1 cellular context compared by ENCODE assay signal in the genomic region with DNA sequence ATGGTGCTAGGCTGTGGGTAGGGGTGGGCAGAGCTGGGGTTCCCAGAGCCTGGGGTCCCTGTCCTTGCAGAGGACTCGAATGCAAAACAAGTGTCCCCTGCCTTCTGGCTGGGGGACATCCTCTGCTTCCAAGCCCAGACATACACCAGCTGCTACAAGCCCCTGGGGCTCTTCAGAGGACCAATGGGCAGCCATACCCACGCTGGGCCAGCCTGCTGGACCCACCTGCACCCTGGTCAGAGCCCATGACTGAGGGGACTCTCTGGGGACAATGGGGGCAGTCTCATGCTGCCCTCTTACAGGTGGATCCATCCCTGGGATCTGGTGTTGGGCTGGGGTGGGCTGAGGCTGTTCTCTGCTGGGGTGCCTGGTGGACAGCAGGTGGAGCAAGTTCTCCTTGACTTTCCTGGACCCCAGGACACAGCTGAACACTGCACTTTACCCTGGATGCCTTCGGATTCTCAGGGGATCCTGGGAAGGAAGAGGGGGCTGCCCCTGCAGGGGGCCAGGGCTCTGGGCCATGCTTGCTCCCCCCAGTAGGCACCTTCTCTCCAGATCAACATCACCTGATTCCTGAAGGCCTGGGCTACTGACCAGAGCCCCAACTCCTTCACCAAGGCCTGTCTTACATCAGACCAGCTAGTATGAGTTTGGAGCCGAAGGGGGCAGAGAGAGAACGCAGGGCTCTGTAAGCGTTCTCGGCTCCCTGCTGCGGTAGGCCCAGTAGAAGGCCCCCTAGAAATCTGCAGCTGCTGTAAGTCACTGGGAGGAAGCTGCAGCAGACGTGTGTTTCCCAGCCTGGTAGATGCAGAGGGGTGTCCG.
TF ChIP-seq lines count a peak whose summit lies in the region.

No MANE protein-coding gene starts in this region.

TF ChIP-seq in HCT116, 20 proteins besides CTCF, POLR2A, EP300 and RAD21:
- TF ChIP-seq, protein P1, sequence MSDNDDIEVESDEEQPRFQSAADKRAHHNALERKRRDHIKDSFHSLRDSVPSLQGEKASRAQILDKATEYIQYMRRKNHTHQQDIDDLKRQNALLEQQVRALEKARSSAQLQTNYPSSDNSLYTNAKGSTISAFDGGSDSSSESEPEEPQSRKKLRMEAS (IDR thresholded peaks at IDR 0.05) = no peak
- TF ChIP-seq EZH2phosphoT487 (IDR thresholded peaks at IDR 0.05; ENCODE audit: borderline replicate concordance) (no peak), TCF7L2 (IDR thresholded peaks at IDR 0.05; ENCODE audit: borderline replicate concordance, extremely low read depth, insufficient read depth, insufficient read length) (no peak), EGR1 (IDR thresholded peaks at IDR 0.05; ENCODE audit: low read depth) (no peak), CBX3 (IDR thresholded peaks at IDR 0.05; ENCODE audit: low read depth) (no peak), POLR2AphosphoS5 (IDR thresholded peaks at IDR 0.05; ENCODE audit: low read depth, low read length) (no peak), SRF (IDR thresholded peaks at IDR 0.05; ENCODE audit: low read depth) (no peak), SIN3A (IDR thresholded peaks at IDR 0.05; ENCODE audit: low read depth) (no peak)
- TF ChIP-seq, protein P2, sequence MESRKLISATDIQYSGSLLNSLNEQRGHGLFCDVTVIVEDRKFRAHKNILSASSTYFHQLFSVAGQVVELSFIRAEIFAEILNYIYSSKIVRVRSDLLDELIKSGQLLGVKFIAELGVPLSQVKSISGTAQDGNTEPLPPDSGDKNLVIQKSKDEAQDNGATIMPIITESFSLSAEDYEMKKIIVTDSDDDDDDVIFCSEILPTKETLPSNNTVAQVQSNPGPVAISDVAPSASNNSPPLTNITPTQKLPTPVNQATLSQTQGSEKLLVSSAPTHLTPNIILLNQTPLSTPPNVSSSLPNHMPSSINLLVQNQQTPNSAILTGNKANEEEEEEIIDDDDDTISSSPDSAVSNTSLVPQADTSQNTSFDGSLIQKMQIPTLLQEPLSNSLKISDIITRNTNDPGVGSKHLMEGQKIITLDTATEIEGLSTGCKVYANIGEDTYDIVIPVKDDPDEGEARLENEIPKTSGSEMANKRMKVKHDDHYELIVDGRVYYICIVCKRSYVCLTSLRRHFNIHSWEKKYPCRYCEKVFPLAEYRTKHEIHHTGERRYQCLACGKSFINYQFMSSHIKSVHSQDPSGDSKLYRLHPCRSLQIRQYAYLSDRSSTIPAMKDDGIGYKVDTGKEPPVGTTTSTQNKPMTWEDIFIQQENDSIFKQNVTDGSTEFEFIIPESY (IDR thresholded peaks at IDR 0.05; ENCODE audit: extremely low read depth, insufficient replicate concordance, low read length) = no peak
